1 cellular context compared by ENCODE assay signal in the genomic region with DNA sequence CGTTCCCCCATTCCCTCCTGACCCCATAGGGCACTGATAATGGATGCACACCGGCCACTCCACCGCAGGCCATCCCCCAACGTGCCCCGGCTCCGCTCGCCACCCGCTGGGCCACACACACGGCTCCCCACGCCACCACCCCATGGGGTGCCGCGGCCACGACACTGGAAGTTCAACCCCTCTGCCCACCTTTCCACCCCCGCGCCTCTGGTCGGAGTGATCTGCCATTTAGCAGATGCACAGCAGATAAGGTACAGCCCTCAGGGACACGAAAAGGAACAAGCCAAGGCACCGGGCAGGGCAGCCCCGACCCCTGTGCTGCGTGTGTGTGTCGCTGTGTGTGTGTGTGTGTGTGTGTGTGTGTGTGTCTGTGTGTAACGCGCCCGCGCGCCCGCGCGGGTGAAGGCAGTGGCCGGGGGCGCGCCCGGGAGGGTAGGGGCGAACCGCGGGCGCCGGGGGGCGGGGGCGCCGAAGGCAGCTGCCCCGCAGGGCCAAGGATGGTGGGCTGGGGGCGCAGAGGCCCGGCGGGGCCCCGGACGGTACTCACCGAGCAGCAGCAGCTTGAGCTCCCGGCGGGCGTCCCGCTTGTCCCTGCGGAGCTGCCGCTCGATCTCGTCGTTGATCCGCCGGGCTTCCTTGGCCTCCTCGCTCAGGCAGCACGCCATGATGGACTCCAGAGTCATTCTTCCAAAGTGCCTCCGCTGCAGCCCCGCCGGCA.
TF ChIP-seq lines count a peak whose summit lies in the region.

No MANE protein-coding gene starts in this region.

TF ChIP-seq in K562, 482 proteins besides CTCF, POLR2A, EP300 and RAD21 (continued from another document):
- TF ChIP-seq SP2 (IDR thresholded peaks at IDR 0.05; ENCODE audit: extremely low read depth, low read depth, low read length, poor library complexity, severe bottlenecking) (no peak), C11orf30 (IDR thresholded peaks at IDR 0.05; ENCODE audit: low read depth) (no peak), ELF4 (CRISPR knock-in tag; IDR thresholded peaks at IDR 0.05) (no peak), HNRNPL (IDR thresholded peaks at IDR 0.05; ENCODE audit: low read depth, low read length) (0 out of 2 replicates have a peak, but pooled peaks have one; percentile 14), CCNT2 (IDR thresholded peaks at IDR 0.05; ENCODE audit: borderline replicate concordance, extremely low read depth, insufficient read length, low read depth, low read length) (peak; percentile 7), ZNF239 (CRISPR knock-in tag; IDR thresholded peaks at IDR 0.05) (peak; percentile 52), HEY1 (CRISPR knock-in tag; IDR thresholded peaks at IDR 0.05; ENCODE audit: borderline replicate concordance) (no peak), GTF2F1 (IDR thresholded peaks at IDR 0.05; ENCODE audit: low read depth, low read length) (no peak), ZNF696 (CRISPR knock-in tag; conservative IDR thresholded peaks at IDR 0.05) (no peak), ZBED1 (IDR thresholded peaks at IDR 0.05) (no peak), MCM2 (IDR thresholded peaks at IDR 0.05; ENCODE audit: low read depth) (no peak), COPS2 (conservative IDR thresholded peaks at IDR 0.05) (no peak), MYNN (IDR thresholded peaks at IDR 0.05) (peak; percentile 22; the same call in 1 of the 2 replicates), MYNN (CRISPR knock-in tag; IDR thresholded peaks at IDR 0.05) (no peak), BRF1 (IDR thresholded peaks at IDR 0.05; ENCODE audit: borderline replicate concordance, extremely low read depth, insufficient read length) (no peak), CREB1 (IDR thresholded peaks at IDR 0.05) (peak; percentile 6; the same call in 1 of the 2 replicates), CREB1 (CRISPR knock-in tag; IDR thresholded peaks at IDR 0.05) (no peak), ASH1L (IDR thresholded peaks at IDR 0.05; ENCODE audit: borderline replicate concordance, low read depth, partially characterized antibody) (peak; percentile 17), ZNF324 (CRISPR knock-in tag; IDR thresholded peaks at IDR 0.05) (no peak), EP400 (IDR thresholded peaks at IDR 0.05) (peak; percentile 44; the same call in 1 of the 2 replicates), LARP7 (IDR thresholded peaks at IDR 0.05) (no peak), TCF7L2 (IDR thresholded peaks at IDR 0.05; ENCODE audit: low read depth, low read length) (no peak), PRPF4 (IDR thresholded peaks at IDR 0.05; ENCODE audit: insufficient read depth, low read depth, low read length, poor library complexity, severe bottlenecking) (no peak), POLR2G (IDR thresholded peaks at IDR 0.05; ENCODE audit: low read depth, low read length) (peak; percentile 64), TCF3 (CRISPR knock-in tag; IDR thresholded peaks at IDR 0.05) (no peak), ZFP36 (IDR thresholded peaks at IDR 0.05; ENCODE audit: low read depth, low read length, partially characterized antibody) (peak; percentile 44), GABPA (tag; conservative IDR thresholded peaks at IDR 0.05; ENCODE audit: low read depth) (no peak)
- TF ChIP-seq, protein P1, sequence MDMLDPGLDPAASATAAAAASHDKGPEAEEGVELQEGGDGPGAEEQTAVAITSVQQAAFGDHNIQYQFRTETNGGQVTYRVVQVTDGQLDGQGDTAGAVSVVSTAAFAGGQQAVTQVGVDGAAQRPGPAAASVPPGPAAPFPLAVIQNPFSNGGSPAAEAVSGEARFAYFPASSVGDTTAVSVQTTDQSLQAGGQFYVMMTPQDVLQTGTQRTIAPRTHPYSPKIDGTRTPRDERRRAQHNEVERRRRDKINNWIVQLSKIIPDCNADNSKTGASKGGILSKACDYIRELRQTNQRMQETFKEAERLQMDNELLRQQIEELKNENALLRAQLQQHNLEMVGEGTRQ (CRISPR knock-in tag; IDR thresholded peaks at IDR 0.05): no peak
- TF ChIP-seq, protein P2, sequence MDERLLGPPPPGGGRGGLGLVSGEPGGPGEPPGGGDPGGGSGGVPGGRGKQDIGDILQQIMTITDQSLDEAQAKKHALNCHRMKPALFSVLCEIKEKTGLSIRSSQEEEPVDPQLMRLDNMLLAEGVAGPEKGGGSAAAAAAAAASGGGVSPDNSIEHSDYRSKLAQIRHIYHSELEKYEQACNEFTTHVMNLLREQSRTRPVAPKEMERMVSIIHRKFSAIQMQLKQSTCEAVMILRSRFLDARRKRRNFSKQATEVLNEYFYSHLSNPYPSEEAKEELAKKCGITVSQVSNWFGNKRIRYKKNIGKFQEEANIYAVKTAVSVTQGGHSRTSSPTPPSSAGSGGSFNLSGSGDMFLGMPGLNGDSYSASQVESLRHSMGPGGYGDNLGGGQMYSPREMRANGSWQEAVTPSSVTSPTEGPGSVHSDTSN (CRISPR knock-in tag; IDR thresholded peaks at IDR 0.05; ENCODE audit: low read depth): no peak
- TF ChIP-seq, protein P2 (tag; conservative IDR thresholded peaks at IDR 0.05; ENCODE audit: low read depth): no peak
- TF ChIP-seq, protein P3, sequence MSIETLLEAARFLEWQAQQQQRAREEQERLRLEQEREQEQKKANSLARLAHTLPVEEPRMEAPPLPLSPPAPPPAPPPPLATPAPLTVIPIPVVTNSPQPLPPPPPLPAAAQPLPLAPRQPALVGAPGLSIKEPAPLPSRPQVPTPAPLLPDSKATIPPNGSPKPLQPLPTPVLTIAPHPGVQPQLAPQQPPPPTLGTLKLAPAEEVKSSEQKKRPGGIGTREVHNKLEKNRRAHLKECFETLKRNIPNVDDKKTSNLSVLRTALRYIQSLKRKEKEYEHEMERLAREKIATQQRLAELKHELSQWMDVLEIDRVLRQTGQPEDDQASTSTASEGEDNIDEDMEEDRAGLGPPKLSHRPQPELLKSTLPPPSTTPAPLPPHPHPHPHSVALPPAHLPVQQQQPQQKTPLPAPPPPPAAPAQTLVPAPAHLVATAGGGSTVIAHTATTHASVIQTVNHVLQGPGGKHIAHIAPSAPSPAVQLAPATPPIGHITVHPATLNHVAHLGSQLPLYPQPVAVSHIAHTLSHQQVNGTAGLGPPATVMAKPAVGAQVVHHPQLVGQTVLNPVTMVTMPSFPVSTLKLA (conservative IDR thresholded peaks at IDR 0.05): peak in 1 of 2 experiments; percentile 41; a peak in 1 of 4 replicates
- TF ChIP-seq, protein P4, sequence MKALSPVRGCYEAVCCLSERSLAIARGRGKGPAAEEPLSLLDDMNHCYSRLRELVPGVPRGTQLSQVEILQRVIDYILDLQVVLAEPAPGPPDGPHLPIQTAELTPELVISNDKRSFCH (CRISPR knock-in tag; IDR thresholded peaks at IDR 0.05): no peak
- TF ChIP-seq, protein P4 (tag; IDR thresholded peaks at IDR 0.05): 0 out of 2 replicates have a peak, but pooled peaks have one; percentile 36
- TF ChIP-seq, protein P5, sequence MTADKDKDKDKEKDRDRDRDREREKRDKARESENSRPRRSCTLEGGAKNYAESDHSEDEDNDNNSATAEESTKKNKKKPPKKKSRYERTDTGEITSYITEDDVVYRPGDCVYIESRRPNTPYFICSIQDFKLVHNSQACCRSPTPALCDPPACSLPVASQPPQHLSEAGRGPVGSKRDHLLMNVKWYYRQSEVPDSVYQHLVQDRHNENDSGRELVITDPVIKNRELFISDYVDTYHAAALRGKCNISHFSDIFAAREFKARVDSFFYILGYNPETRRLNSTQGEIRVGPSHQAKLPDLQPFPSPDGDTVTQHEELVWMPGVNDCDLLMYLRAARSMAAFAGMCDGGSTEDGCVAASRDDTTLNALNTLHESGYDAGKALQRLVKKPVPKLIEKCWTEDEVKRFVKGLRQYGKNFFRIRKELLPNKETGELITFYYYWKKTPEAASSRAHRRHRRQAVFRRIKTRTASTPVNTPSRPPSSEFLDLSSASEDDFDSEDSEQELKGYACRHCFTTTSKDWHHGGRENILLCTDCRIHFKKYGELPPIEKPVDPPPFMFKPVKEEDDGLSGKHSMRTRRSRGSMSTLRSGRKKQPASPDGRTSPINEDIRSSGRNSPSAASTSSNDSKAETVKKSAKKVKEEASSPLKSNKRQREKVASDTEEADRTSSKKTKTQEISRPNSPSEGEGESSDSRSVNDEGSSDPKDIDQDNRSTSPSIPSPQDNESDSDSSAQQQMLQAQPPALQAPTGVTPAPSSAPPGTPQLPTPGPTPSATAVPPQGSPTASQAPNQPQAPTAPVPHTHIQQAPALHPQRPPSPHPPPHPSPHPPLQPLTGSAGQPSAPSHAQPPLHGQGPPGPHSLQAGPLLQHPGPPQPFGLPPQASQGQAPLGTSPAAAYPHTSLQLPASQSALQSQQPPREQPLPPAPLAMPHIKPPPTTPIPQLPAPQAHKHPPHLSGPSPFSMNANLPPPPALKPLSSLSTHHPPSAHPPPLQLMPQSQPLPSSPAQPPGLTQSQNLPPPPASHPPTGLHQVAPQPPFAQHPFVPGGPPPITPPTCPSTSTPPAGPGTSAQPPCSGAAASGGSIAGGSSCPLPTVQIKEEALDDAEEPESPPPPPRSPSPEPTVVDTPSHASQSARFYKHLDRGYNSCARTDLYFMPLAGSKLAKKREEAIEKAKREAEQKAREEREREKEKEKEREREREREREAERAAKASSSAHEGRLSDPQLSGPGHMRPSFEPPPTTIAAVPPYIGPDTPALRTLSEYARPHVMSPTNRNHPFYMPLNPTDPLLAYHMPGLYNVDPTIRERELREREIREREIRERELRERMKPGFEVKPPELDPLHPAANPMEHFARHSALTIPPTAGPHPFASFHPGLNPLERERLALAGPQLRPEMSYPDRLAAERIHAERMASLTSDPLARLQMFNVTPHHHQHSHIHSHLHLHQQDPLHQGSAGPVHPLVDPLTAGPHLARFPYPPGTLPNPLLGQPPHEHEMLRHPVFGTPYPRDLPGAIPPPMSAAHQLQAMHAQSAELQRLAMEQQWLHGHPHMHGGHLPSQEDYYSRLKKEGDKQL (CRISPR knock-in tag; IDR thresholded peaks at IDR 0.05; ENCODE audit: borderline replicate concordance): no peak
- TF ChIP-seq, protein P6, sequence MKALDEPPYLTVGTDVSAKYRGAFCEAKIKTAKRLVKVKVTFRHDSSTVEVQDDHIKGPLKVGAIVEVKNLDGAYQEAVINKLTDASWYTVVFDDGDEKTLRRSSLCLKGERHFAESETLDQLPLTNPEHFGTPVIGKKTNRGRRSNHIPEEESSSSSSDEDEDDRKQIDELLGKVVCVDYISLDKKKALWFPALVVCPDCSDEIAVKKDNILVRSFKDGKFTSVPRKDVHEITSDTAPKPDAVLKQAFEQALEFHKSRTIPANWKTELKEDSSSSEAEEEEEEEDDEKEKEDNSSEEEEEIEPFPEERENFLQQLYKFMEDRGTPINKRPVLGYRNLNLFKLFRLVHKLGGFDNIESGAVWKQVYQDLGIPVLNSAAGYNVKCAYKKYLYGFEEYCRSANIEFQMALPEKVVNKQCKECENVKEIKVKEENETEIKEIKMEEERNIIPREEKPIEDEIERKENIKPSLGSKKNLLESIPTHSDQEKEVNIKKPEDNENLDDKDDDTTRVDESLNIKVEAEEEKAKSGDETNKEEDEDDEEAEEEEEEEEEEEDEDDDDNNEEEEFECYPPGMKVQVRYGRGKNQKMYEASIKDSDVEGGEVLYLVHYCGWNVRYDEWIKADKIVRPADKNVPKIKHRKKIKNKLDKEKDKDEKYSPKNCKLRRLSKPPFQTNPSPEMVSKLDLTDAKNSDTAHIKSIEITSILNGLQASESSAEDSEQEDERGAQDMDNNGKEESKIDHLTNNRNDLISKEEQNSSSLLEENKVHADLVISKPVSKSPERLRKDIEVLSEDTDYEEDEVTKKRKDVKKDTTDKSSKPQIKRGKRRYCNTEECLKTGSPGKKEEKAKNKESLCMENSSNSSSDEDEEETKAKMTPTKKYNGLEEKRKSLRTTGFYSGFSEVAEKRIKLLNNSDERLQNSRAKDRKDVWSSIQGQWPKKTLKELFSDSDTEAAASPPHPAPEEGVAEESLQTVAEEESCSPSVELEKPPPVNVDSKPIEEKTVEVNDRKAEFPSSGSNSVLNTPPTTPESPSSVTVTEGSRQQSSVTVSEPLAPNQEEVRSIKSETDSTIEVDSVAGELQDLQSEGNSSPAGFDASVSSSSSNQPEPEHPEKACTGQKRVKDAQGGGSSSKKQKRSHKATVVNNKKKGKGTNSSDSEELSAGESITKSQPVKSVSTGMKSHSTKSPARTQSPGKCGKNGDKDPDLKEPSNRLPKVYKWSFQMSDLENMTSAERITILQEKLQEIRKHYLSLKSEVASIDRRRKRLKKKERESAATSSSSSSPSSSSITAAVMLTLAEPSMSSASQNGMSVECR (CRISPR knock-in tag; IDR thresholded peaks at IDR 0.05): peak; percentile 65; the same call in 1 of the 2 replicates
